ENCODE assay signal across 8 cellular contexts in genomic region chrX:107775000-107775733, GRCh38. TPM values are rescaled to one million over a fixed set of nuclear protein-coding genes. Genes with fewer than 3 reads are reported as not detected.
DNase-seq lines count a peak whose midpoint lies in the region; ATAC-seq, FAIRE-seq and TF ChIP-seq lines count a peak whose summit lies in the region.

No MANE protein-coding gene starts in this region.

- peaks cover 6% of the 10 kb centered on the region for H3K27me3 Mint-ChIP-seq in activated CD4-positive, alpha-beta memory T cell treated with anti-CD3 and anti-CD28 coated beads, Interleukin-2, amount 10 ng/mL, durations not matched to agents 7 days and 5 days

- ATAC-seq in HG02870 (IDR thresholded peaks at IDR 0.05; ENCODE audit: unreplicated experiment) (peak; percentile 17), heart right ventricle (peak; percentile 2 to 32 (median 22))

- peaks cover 13% of the 10 kb centered on the region for H3K4me1 Mint-ChIP-seq in activated CD4-positive, alpha-beta memory T cell treated with anti-CD3 and anti-CD28 coated beads, Interleukin-2, amount 10 ng/mL, durations not matched to agents 7 days and 5 days

- 8 to 14% methylated on average over 30 to 40 of the region's 40 CpGs for WGBS in heart right ventricle, 2 donors

- no peaks in the 10 kb centered on the region for H3K36me3 Mint-ChIP-seq in activated CD4-positive, alpha-beta memory T cell treated with anti-CD3 and anti-CD28 coated beads, Interleukin-2, amount 10 ng/mL, durations not matched to agents 7 days and 5 days (ENCODE audit: low read depth)

- POLR2A ChIA-PET in activated CD4-positive, alpha-beta memory T cell treated with anti-CD3 and anti-CD28 coated beads, Interleukin-2, amount 10 ng/mL, durations not matched to agents 7 days and 5 days (lab: Charles Lee), result interaction anchor here (1.0 to 3.7 kb wide), 8 partner anchors 21 to 147 kb away, joined by 3 to 27 read pairs (median 6); partner anchors contain the start of gene PRPS1

- peak overlapping the region; percentile 65 to 89 (median 84) for H3K27ac ChIP-seq in heart right ventricle

- H3K4me1 ChIP-seq in heart right ventricle, result peaks cover 0 to 26% (median 7%) of the 10 kb centered on the region in 9 donors

- no peaks in the 10 kb centered on the region for H3K36me3 ChIP-seq in heart right ventricle

- peak overlapping the region; percentile 81 for H3K4me3 Mint-ChIP-seq in activated CD4-positive, alpha-beta memory T cell treated with anti-CD3 and anti-CD28 coated beads, Interleukin-2, amount 10 ng/mL, durations not matched to agents 7 days and 5 days

- intact Hi-C loops in heart right ventricle (cut with DNase I), result loop anchor here (1.0 to 10.0 kb wide), 15 partner anchors 38 to 238 kb away; no protein-coding TSS in a partner anchor

- DNase-seq in GM12891 (ENCODE audit: insufficient read length, low spot score) (no peak), heart right ventricle (no peak), skeletal muscle cell (ENCODE audit: low read depth) (no peak), GDM1 (lab: John Stamatoyannopoulos, UW) (no peak), UCSD-AML1 (lab: John Stamatoyannopoulos, UW; ENCODE audit: unreplicated experiment) (no peak), DMS 273 (lab: John Stamatoyannopoulos, UW; ENCODE audit: unreplicated experiment) (no peak)
- DNase-seq in activated CD4-positive, alpha-beta memory T cell treated with anti-CD3 and anti-CD28 coated beads, Interleukin-2, amount 10 ng/mL, durations not matched to agents 7 days and 5 days, result no peak

- no peak for TF ChIP-seq POLR2A in GM12891 (IDR thresholded peaks at IDR 0.05; ENCODE audit: low read depth, low read length)

- H3K9me3 Mint-ChIP-seq in activated CD4-positive, alpha-beta memory T cell treated with anti-CD3 and anti-CD28 coated beads, Interleukin-2, amount 10 ng/mL, durations not matched to agents 7 days and 5 days, result no peaks in the 10 kb centered on the region

- H3K9me3 ChIP-seq in heart right ventricle, result no peaks in the 10 kb centered on the region

- peak in 1 of 9 donors; percentile 9 for TF ChIP-seq CTCF in heart right ventricle (IDR thresholded peaks at IDR 0.05)

- no peak overlapping the region for H3K27ac Mint-ChIP-seq in activated CD4-positive, alpha-beta memory T cell treated with anti-CD3 and anti-CD28 coated beads, Interleukin-2, amount 10 ng/mL, durations not matched to agents 7 days and 5 days

- CTCF ChIA-PET in activated CD4-positive, alpha-beta memory T cell treated with anti-CD3 and anti-CD28 coated beads, Interleukin-2, amount 10 ng/mL, durations not matched to agents 7 days and 5 days (lab: Charles Lee), result interaction anchor here (0.8 to 6.6 kb wide), 10 partner anchors 13 to 748 kb away, joined by 3 to 134 read pairs (median 10); partner anchors contain the start of gene PRPS1

- H3K27me3 ChIP-seq in heart right ventricle, result peaks cover 0 to 57% (median 0%) of the 10 kb centered on the region in 7 donors

- H3K4me3 ChIP-seq in heart right ventricle (peak overlapping the region; percentile 41 to 69 (median 62)), skeletal muscle cell (ENCODE audit: low read depth, low read length) (peak overlapping the region; percentile 49)

- FAIRE-seq in GM12891 (lab: Jason Lieb, UNC), result peak; percentile 78

TF ChIP-seq in GM12891, 5 proteins besides CTCF, POLR2A, EP300 and RAD21:
- TF ChIP-seq PAX5 (IDR thresholded peaks at IDR 0.05; ENCODE audit: insufficient read depth, low read length, severe bottlenecking) (no peak), TAF1 (IDR thresholded peaks at IDR 0.05; ENCODE audit: low read depth, low read length) (no peak), POLR2AphosphoS5 (IDR thresholded peaks at IDR 0.05; ENCODE audit: low read depth, low read length) (no peak), SPI1 (IDR thresholded peaks at IDR 0.05; ENCODE audit: low read depth, low read length) (no peak), POU2F2 (IDR thresholded peaks at IDR 0.05; ENCODE audit: low read depth, low read length) (no peak)

RNA-seq across cellular contexts. Expression of gene TSC22D3, which starts 0.4 kb away (rescaled TPM):
- 53.8 TPM for polyA plus RNA-seq in GM12891 (2012; ENCODE audit: low read depth, missing spikeins)
- total RNA-seq in activated CD4-positive, alpha-beta memory T cell treated with anti-CD3 and anti-CD28 coated beads, Interleukin-2, amount 10 ng/mL, durations not matched to agents 7 days and 5 days, result 100 to 1,000 TPM; 112 to 119 TPM
- 10 to 100 TPM; 26.3 to 88.2 (median 36.0) TPM for total RNA-seq in heart right ventricle
- polyA plus RNA-seq in heart right ventricle, result 100 to 1,000 TPM in 1 of 2 donors, 10 to 100 TPM in 1; 70.7 to 153 TPM

RNA-seq across cellular contexts. Expression of gene NCBP2L, which starts 2.4 kb away (rescaled TPM):
- not detected for polyA plus RNA-seq in GM12891 (2012; ENCODE audit: low read depth, missing spikeins)
- not detected for total RNA-seq in activated CD4-positive, alpha-beta memory T cell treated with anti-CD3 and anti-CD28 coated beads, Interleukin-2, amount 10 ng/mL, durations not matched to agents 7 days and 5 days
- under 1 TPM in 1 of 10 donors, not detected in 9; 0.45 TPM for total RNA-seq in heart right ventricle
- under 1 TPM in 1 of 2 donors, not detected in 1; 0.01 TPM for polyA plus RNA-seq in heart right ventricle

RNA-seq across cellular contexts. Expression of gene MID2, which starts 50.5 kb away (rescaled TPM):
- 0.06 TPM for polyA plus RNA-seq in GM12891 (2012; ENCODE audit: low read depth, missing spikeins)
- 1 to 10 TPM; 4.1 to 4.5 TPM for total RNA-seq in activated CD4-positive, alpha-beta memory T cell treated with anti-CD3 and anti-CD28 coated beads, Interleukin-2, amount 10 ng/mL, durations not matched to agents 7 days and 5 days
- 10 to 100 TPM in 1 of 10 donors, 1 to 10 TPM in 9; 2.5 to 10.7 (median 5.1) TPM for total RNA-seq in heart right ventricle
- 1 to 10 TPM in 1 of 2 donors, under 1 TPM in 1; 0.51 to 2.0 TPM for polyA plus RNA-seq in heart right ventricle
